Comparison of ENCODE assay signal across 30 cellular contexts in genomic region chr18:56062931-56063330, GRCh38.
"Had no signal": no experiment of that assay in that cellular context is flagged by ENCODE, and none has a peak within 500 bp of the region (broad histone marks: within the 10 kb centered on the region; RNA-seq: fewer than 3 reads in every experiment).

No MANE protein-coding gene starts in this region.

- H3K27ac ChIP-seq: body of pancreas, colonic mucosa, epithelial cell of prostate, heart left ventricle had no signal

- FAIRE-seq: endometrium, endothelial cell of umbilical vein, frontal cortex had no signal

- ATAC-seq: activated CD4-positive, alpha-beta T cell treated with anti-CD3 and anti-CD28 coated beads for 36 hours; activated T-cell treated with anti-CD3 and anti-CD28 coated beads, Interleukin-2, amount 50 U/mL, for 4 hours; activated T-helper 17 cell treated with anti-CD3 and anti-CD28 coated beads, Interleukin-2, amount 50 U/mL, for 72 hours; body of pancreas; esophagus mucosa; heart left ventricle; T-helper 17 cell had no signal

- H3K36me3 ChIP-seq: colonic mucosa, heart left ventricle had no signal

- H3K4me3 ChIP-seq: body of pancreas, colonic mucosa, heart left ventricle had no signal

- H3K27me3 ChIP-seq: body of pancreas, colonic mucosa, heart left ventricle had no signal

- DNase-seq: activated CD4-positive, alpha-beta memory T cell treated with anti-CD3 and anti-CD28 coated beads, Interleukin-2, amount 10 ng/mL, durations not matched to agents 7 days and 5 days; activated CD4-positive, alpha-beta T cell treated with anti-CD3 and anti-CD28 coated beads for 36 hours; activated CD4-positive, alpha-beta T cell treated with anti-CD3 and anti-CD28 coated beads, Interleukin-2, amount 10 ng/mL, durations not matched to agents 7 days and 5 days; activated CD4-positive, alpha-beta T cell treated with anti-CD3 and anti-CD28 coated beads, Interleukin-2, amount 50 U/mL, for 4 hours; activated CD4-positive, CD25-positive, alpha-beta regulatory T cell; activated CD4-positive, CD25-positive, alpha-beta regulatory T cell treated with anti-CD3 and anti-CD28 coated beads, Interleukin-2, amount 50 U/mL, for 72 hours; activated effector memory CD4-positive, alpha-beta T cell treated with Interleukin-2 at 50 U/mL for 16 hours; activated gamma-delta T cell treated with Interleukin-2 at 50 U/mL for 16 hours; activated naive CD4-positive, alpha-beta T cell treated with anti-CD3 and anti-CD28 coated beads, Interleukin-2, amount 50 U/mL, for 16 hours; activated naive CD4-positive, alpha-beta T cell treated with Interleukin-2 at 50 U/mL for 16 hours; activated T-cell treated with anti-CD3 and anti-CD28 coated beads, Interleukin-2, amount 50 U/mL, for 4 hours; amniotic stem cell; anterior cingulate cortex; body of pancreas; central memory CD4-positive, alpha-beta T cell; cerebellar nuclear complex; colonic mucosa; effector CD8-positive, alpha-beta T cell; foreskin fibroblast; glutamatergic neuron; heart left ventricle; T-helper 1 cell; T-helper 17 cell; T1000 had no signal

- H3K9me3 ChIP-seq: body of pancreas, colonic mucosa, heart left ventricle had no signal

- H3K4me1 ChIP-seq: body of pancreas, colonic mucosa had no signal
